Comparison of ENCODE assay signal across 1 cellular context in the genomic region with DNA sequence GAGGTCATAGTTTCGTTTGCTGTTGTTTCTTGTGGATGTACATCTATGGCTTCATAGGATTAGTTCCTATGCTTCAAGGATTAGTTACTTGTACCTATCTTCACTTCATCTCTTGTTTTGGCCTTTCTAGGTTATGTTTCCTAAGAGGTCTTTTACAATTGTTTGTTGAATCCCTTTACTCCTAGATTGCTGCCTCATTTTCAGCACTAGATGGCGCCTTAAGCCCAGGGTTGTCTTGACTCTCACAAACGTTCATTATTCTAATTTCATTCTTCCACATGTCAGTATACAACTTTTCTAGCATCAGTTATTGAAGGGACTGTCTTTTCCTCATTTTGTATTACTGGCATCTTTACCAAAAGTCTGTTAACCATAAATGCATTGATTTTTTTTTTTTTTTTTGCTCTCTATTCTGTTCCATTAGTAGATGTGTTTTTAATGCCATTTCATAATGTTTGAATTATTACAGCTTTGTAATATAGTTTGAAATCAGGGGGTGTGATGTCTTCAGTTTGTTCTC.
TF ChIP-seq lines count a peak whose summit lies in the region.

No MANE protein-coding gene starts in this region.

TF ChIP-seq in H1, 55 proteins besides CTCF, POLR2A, EP300 and RAD21 (continued from another document):
- no peak for TF ChIP-seq E2F6 (IDR thresholded peaks at IDR 0.05)
- TF ChIP-seq JUN (IDR thresholded peaks at IDR 0.05; ENCODE audit: low read depth, low read length), result no peak
- no peak for TF ChIP-seq YY1 (IDR thresholded peaks at IDR 0.05; ENCODE audit: low read depth, low read length)
- TF ChIP-seq CBX8 (IDR thresholded peaks at IDR 0.05; ENCODE audit: borderline replicate concordance, low read depth, low read length), result no peak
TF ChIP-seq in H1: peak in this region for 0.
